ENCODE assay signal across 8 cellular contexts in genomic region chr18:37778417-37779165, GRCh38.
DNase-seq lines count a peak whose midpoint lies in the region; ATAC-seq and TF ChIP-seq lines count a peak whose summit lies in the region.

No MANE protein-coding gene starts in this region.

- H3K4me3 ChIP-seq in WERI-Rb-1 (ENCODE audit: low read depth, low read length), result no peak overlapping the region
- H3K4me3 ChIP-seq in fibroblast of pulmonary artery (replicated peaks; ENCODE audit: low read depth, low read length), result no peak overlapping the region

- H3K36me3 ChIP-seq in WERI-Rb-1, result no peaks in the 10 kb centered on the region

- H3K36me3 Mint-ChIP-seq in HFFc6 (ENCODE audit: low read depth), result no peaks in the 10 kb centered on the region
- no peaks in the 10 kb centered on the region for H3K36me3 Mint-ChIP-seq in osteocyte (ENCODE audit: unreplicated experiment)

- peak; percentile 31 for DNase-seq in activated CD4-positive, CD25-positive, alpha-beta regulatory T cell treated with anti-CD3 and anti-CD28 coated beads, Interleukin-2, amount 50 U/mL, for 72 hours
- peak; percentile 2 for DNase-seq in HFFc6
- DNase-seq in NCI-H146 treated with DMSO at 0.1 percent for 48 hours (lab: John Stamatoyannopoulos, UW; ENCODE audit: unreplicated experiment), result peak; percentile 79
- DNase-seq in WERI-Rb-1, result peak; percentile 82
- peak; percentile 63 for DNase-seq in fibroblast of pulmonary artery (ENCODE audit: low read depth)
- peak; percentile 87 for DNase-seq in osteocyte (ENCODE audit: extremely low spot score, unreplicated experiment)

- no peaks in the 10 kb centered on the region for H3K4me1 Mint-ChIP-seq in HFFc6 (ENCODE audit: low read depth)
- no peaks in the 10 kb centered on the region for H3K4me1 Mint-ChIP-seq in osteocyte (ENCODE audit: unreplicated experiment)

- H3K9me3 Mint-ChIP-seq in HFFc6 (peaks cover 22% of the 10 kb centered on the region), osteocyte (ENCODE audit: unreplicated experiment) (no peaks in the 10 kb centered on the region)

- H3K4me3 Mint-ChIP-seq in HFFc6 (no peak overlapping the region), osteocyte (ENCODE audit: unreplicated experiment) (no peak overlapping the region)

- H3K27me3 ChIP-seq in WERI-Rb-1 (ENCODE audit: insufficient read depth, low read depth, severe bottlenecking), result no peaks in the 10 kb centered on the region

- H3K27ac Mint-ChIP-seq in HFFc6 (no peak overlapping the region), osteocyte (ENCODE audit: unreplicated experiment) (no peak overlapping the region)

- H3K9me3 ChIP-seq in WERI-Rb-1 (ENCODE audit: severe bottlenecking), result no peaks in the 10 kb centered on the region

- H3K27me3 Mint-ChIP-seq in HFFc6 (ENCODE audit: insufficient read depth) (no peaks in the 10 kb centered on the region), osteocyte (ENCODE audit: unreplicated experiment) (no peaks in the 10 kb centered on the region)

- ATAC-seq in activated CD4-positive, CD25-positive, alpha-beta regulatory T cell treated with anti-CD3 and anti-CD28 coated beads, Interleukin-2, amount 50 U/mL, for 24 hours, result no peak
- no peak for ATAC-seq in HG02981 (IDR thresholded peaks at IDR 0.05; ENCODE audit: unreplicated experiment)

- TF ChIP-seq CTCF in HFFc6 (IDR thresholded peaks at IDR 0.05), result peak; percentile 77
- TF ChIP-seq CTCF in WERI-Rb-1 (IDR thresholded peaks at IDR 0.05; ENCODE audit: low read depth, low read length), result peak; percentile 90
- TF ChIP-seq CTCF in fibroblast of pulmonary artery (IDR thresholded peaks at IDR 0.05; ENCODE audit: low read length, missing control alignments), result peak; percentile 80
- TF ChIP-seq CTCF in osteocyte (IDR thresholded peaks at IDR 0.05), result peak; percentile 74

- no peak overlapping the region for H3K27ac ChIP-seq in WERI-Rb-1

Comparison
In these comparisons a context has a peak if more than half of its experiments do, and no peak if none do; other contexts are left out.
1. DNase-seq: peak in every context shown above with its lines; median percentile 87 in osteocyte; 82 in WERI-Rb-1; 79 in NCI-H146 treated with DMSO at 0.1 percent for 48 hours; 63 in fibroblast of pulmonary artery; 31 in activated CD4-positive, CD25-positive, alpha-beta regulatory T cell treated with anti-CD3 and anti-CD28 coated beads, Interleukin-2, amount 50 U/mL, for 72 hours; 2 in HFFc6.